Comparison of ENCODE assay signal across 16 cellular contexts in the genomic region with DNA sequence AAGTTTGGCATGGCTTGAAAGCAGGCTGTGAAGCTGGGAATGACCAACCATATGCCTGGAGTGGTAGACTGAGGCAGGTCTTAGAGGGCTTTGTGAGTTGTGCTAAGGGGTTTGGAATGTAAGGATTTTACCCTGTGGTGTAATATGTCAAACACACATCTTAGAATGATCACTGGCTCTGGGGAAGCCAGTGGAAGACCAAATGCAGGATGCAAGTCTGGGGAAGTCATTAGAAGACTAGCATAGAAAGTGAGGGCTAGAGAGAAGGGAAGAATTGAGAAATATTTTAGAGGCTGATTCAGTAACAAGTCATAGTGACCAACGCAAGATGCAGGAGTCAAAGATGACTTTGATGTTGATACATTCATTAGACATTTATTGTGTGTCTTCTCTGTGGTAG. TPM values are rescaled to one million over a fixed set of nuclear protein-coding genes. Genes with fewer than 3 reads are reported as not detected.
"Had no signal": no experiment of that assay in that cellular context is flagged by ENCODE, and none has a peak within 500 bp of the region (broad histone marks: within the 10 kb centered on the region; RNA-seq: fewer than 3 reads in every experiment).

No MANE protein-coding gene starts in this region.

- DNase-seq: activated naive CD4-positive, alpha-beta T cell treated with anti-CD3 and anti-CD28 coated beads for 36 hours; activated naive CD8-positive, alpha-beta T cell treated with anti-CD3 and anti-CD28 coated beads, Interleukin-2, amount 50 U/mL, for 24 hours; dermis blood vessel endothelial cell; effector memory CD8-positive, alpha-beta T cell; mesendoderm; natural killer cell; posterior cingulate gyrus; stimulated activated CD4-positive, alpha-beta T cell treated with anti-CD3 and anti-CD28 coated beads, Interleukin-2, amount 100 ng/mL, for 48 hours; T-helper 2 cell; thyroid gland had no signal

- H3K9me3 Mint-ChIP-seq: activated naive CD4-positive, alpha-beta T cell treated with anti-CD3 and anti-CD28 coated beads for 36 hours; activated naive CD8-positive, alpha-beta T cell treated with anti-CD3 and anti-CD28 coated beads, Interleukin-2, amount 50 U/mL, for 24 hours; activated T-helper 2 cell treated with anti-CD3 and anti-CD28 coated beads, Interferon-gamma antibody, Interleukin-2, Interleukin-4, amounts not matched to agents 10 μg/mL and 5 μg/mL and 100 μg/mL, durations not matched to agents 14 hours and 24 hours and 36 hours; effector memory CD8-positive, alpha-beta T cell; natural killer cell; stimulated activated memory B cell treated with anti-CD40 and anti-IgM and Interleukin-4, amounts not matched to agents 10 μg/mL and 1 μg/mL and 100 μg/mL, for 72 hours had no signal

- H3K9me3 ChIP-seq: ascending aorta, neutrophil, thyroid gland had no signal

- H3K4me3 Mint-ChIP-seq: activated naive CD4-positive, alpha-beta T cell treated with anti-CD3 and anti-CD28 coated beads for 36 hours; activated naive CD8-positive, alpha-beta T cell treated with anti-CD3 and anti-CD28 coated beads, Interleukin-2, amount 50 U/mL, for 24 hours; effector memory CD8-positive, alpha-beta T cell; natural killer cell; stimulated activated memory B cell treated with anti-CD40 and anti-IgM and Interleukin-4, amounts not matched to agents 10 μg/mL and 1 μg/mL and 100 μg/mL, for 72 hours had no signal

- H3K36me3 ChIP-seq: ascending aorta, neutrophil, thyroid gland had no signal

- H3K36me3 Mint-ChIP-seq: natural killer cell; stimulated activated memory B cell treated with anti-CD40 and anti-IgM and Interleukin-4, amounts not matched to agents 10 μg/mL and 1 μg/mL and 100 μg/mL, for 72 hours had no signal

- H3K4me3 ChIP-seq: ascending aorta, hepatocyte, thyroid gland had no signal

- H3K27me3 ChIP-seq: ascending aorta, thyroid gland had no signal

- H2AFZ ChIP-seq: hepatocyte had no signal

- H3K4me1 Mint-ChIP-seq: activated naive CD8-positive, alpha-beta T cell treated with anti-CD3 and anti-CD28 coated beads, Interleukin-2, amount 50 U/mL, for 24 hours; natural killer cell; stimulated activated memory B cell treated with anti-CD40 and anti-IgM and Interleukin-4, amounts not matched to agents 10 μg/mL and 1 μg/mL and 100 μg/mL, for 72 hours had no signal

- ATAC-seq: activated naive CD8-positive, alpha-beta T cell treated with anti-CD3 and anti-CD28 coated beads, Interleukin-2, amount 50 U/mL, for 24 hours; effector memory CD8-positive, alpha-beta T cell; natural killer cell; stimulated activated memory B cell treated with anti-CD40 and anti-IgM and Interleukin-4, amounts not matched to agents 10 μg/mL and 1 μg/mL and 100 μg/mL, for 72 hours had no signal

- H3K4me2 ChIP-seq: hepatocyte had no signal

- H3K27ac Mint-ChIP-seq: activated naive CD4-positive, alpha-beta T cell treated with anti-CD3 and anti-CD28 coated beads for 36 hours; activated naive CD8-positive, alpha-beta T cell treated with anti-CD3 and anti-CD28 coated beads, Interleukin-2, amount 50 U/mL, for 24 hours; activated T-helper 2 cell treated with anti-CD3 and anti-CD28 coated beads, Interferon-gamma antibody, Interleukin-2, Interleukin-4, amounts not matched to agents 10 μg/mL and 5 μg/mL and 100 μg/mL, durations not matched to agents 14 hours and 24 hours and 36 hours; effector memory CD8-positive, alpha-beta T cell; natural killer cell; stimulated activated memory B cell treated with anti-CD40 and anti-IgM and Interleukin-4, amounts not matched to agents 10 μg/mL and 1 μg/mL and 100 μg/mL, for 72 hours had no signal

- H3K27ac ChIP-seq: ascending aorta, hepatocyte, neutrophil, thyroid gland had no signal

RNA-seq across cellular contexts. Expression of a gene that starts 3.5 kb away (rescaled TPM):
- total RNA-seq: activated CD8-positive, alpha-beta memory T cell treated with anti-CD3 and anti-CD28 coated beads for 36 hours; activated naive CD4-positive, alpha-beta T cell treated with anti-CD3 and anti-CD28 coated beads for 36 hours; activated T-helper 2 cell treated with anti-CD3 and anti-CD28 coated beads, Interferon-gamma antibody, Interleukin-2, Interleukin-4, amounts not matched to agents 10 μg/mL and 5 μg/mL and 100 μg/mL, durations not matched to agents 14 hours and 24 hours and 36 hours; natural killer cell had no signal
